ENCODE assay signal across 15 cellular contexts in genomic region chr1:38845088-38845487, GRCh38. TPM values are rescaled to one million over a fixed set of nuclear protein-coding genes. Genes with fewer than 3 reads are reported as not detected.
"Had no signal": no experiment of that assay in that cellular context is flagged by ENCODE, and none has a peak within 500 bp of the region (broad histone marks: within the 10 kb centered on the region; RNA-seq: fewer than 3 reads in every experiment).

No MANE protein-coding gene starts in this region.

RNA-seq across cellular contexts. Expression of gene GJA9, which starts 36.3 kb away (rescaled TPM):
- total RNA-seq: activated B cell treated with CpG ODN at 0.5 μM for 24 hours; activated CD4-positive, alpha-beta memory T cell treated with anti-CD3 and anti-CD28 coated beads for 36 hours; activated CD4-positive, alpha-beta memory T cell treated with anti-CD3 and anti-CD28 coated beads, Interleukin-2, amount 10 ng/mL, durations not matched to agents 7 days and 5 days; activated CD4-positive, alpha-beta T cell treated with anti-CD3 and anti-CD28 coated beads for 36 hours; activated CD4-positive, alpha-beta T cell treated with anti-CD3 and anti-CD28 coated beads, Interleukin-2, amount 10 ng/mL, durations not matched to agents 24 days and 14 days; activated CD4-positive, alpha-beta T cell treated with anti-CD3 and anti-CD28 coated beads, Interleukin-2, amount 10 ng/mL, durations not matched to agents 7 days and 5 days; activated CD8-positive, alpha-beta memory T cell treated with anti-CD3 and anti-CD28 coated beads for 36 hours; activated CD8-positive, alpha-beta memory T cell treated with anti-CD3 and anti-CD28 coated beads, Interleukin-2, amount 10 ng/mL, durations not matched to agents 7 days and 5 days; activated CD8-positive, alpha-beta T cell treated with anti-CD3 and anti-CD28 coated beads for 36 hours; activated CD8-positive, alpha-beta T cell treated with anti-CD3 and anti-CD28 coated beads, Interleukin-2, amount 10 ng/mL, durations not matched to agents 7 days and 5 days; T-cell; T-helper 1 cell treated with Interleukin-12 subunit alpha and Interleukin-12 subunit beta and Interleukin-4 antibody, amounts not matched to agents 30 ng/mL and 1 ng/mL, for 36 hours; T-helper 17 cell; T-helper 2 cell treated with Interferon-gamma antibody and Interleukin-4, amounts not matched to agents 100 ng/mL and 5 ng/mL, for 36 hours; WTC11 had no signal
